Comparison of ENCODE assay signal across 16 cellular contexts in the genomic region with DNA sequence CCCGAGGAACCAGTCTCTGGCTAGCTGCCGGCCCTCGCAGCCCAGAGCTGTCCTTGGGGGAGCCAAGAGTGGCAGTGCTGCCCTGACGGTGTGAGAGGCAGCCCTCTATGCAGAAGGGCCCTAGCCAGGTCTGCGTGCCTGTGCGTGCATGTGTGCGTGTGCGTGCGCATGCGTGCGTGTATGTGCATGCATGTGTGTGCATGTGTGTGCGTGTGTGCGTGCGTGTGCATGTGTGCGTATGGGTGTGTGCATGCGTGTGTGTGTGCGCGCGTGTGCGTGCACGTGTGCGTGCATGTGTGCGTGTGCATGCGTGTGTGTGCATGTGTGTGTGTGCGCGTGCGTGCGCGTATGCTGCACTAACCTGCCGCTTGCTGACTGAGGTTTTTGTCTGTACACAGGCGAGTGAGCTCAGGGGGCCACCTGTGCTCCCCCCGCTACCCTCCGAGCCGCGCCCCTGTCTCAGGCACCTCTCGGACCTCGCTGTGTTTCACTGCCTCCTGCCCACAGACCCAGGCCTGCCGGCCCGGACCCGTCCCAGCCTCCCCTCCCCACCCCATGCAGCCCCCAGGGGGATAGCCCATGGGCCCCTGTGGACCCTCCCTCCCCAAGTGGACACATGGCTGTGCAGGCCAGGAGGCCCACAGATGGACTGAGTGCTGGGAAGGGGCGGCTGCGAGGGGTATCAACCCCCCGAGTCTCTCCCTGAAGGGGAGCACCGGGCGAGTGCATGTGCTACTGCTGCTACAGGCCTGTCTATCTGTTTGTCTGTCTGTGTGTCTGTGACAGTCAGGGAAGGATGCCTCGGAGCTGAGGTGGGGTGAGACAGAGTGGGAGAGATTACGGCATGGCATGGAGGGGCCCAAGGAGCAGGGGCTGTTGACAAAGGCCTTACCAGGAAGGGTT. TPM values are rescaled to one million over a fixed set of nuclear protein-coding genes. Genes with fewer than 3 reads are reported as not detected.
"Had no signal": no experiment of that assay in that cellular context is flagged by ENCODE, and none has a peak within 500 bp of the region (broad histone marks: within the 10 kb centered on the region; RNA-seq: fewer than 3 reads in every experiment).

No MANE protein-coding gene starts in this region.

- H3K9me3 ChIP-seq: ascending aorta, colonic mucosa, pancreas, upper lobe of right lung had no signal

- H3K4me1 ChIP-seq: colonic mucosa, pancreas, upper lobe of right lung had no signal

- H3K27ac ChIP-seq: colonic mucosa, neural progenitor cell, pancreas, upper lobe of right lung had no signal

- ATAC-seq: activated T-cell treated with anti-CD3 and anti-CD28 coated beads, Interleukin-2, amount 50 U/mL, for 72 hours; pancreas; upper lobe of right lung had no signal

- DNase-seq: activated CD4-positive, alpha-beta T cell treated with anti-CD3 and anti-CD28 coated beads, Interleukin-2, amount 50 U/mL, for 4 hours; activated CD4-positive, CD25-positive, alpha-beta regulatory T cell treated with anti-CD3 and anti-CD28 coated beads, Interleukin-2, amount 50 U/mL, for 72 hours; activated T-cell treated with anti-CD3 and anti-CD28 coated beads, Interleukin-2, amount 50 U/mL, for 72 hours; caudate nucleus; colonic mucosa; effector CD4-positive, alpha-beta T cell; foreskin melanocyte; retina; small intestine; substantia nigra; SW 1271; upper lobe of right lung had no signal

- H3K36me3 ChIP-seq: colonic mucosa, neural progenitor cell, pancreas, upper lobe of right lung had no signal

- H3K9ac ChIP-seq: neural progenitor cell had no signal

- H3K27me3 ChIP-seq: ascending aorta, colonic mucosa, neural progenitor cell, pancreas, upper lobe of right lung had no signal

- H3K4me3 ChIP-seq: ascending aorta, colonic mucosa, neural progenitor cell, pancreas, upper lobe of right lung had no signal

RNA-seq across cellular contexts. Expression of gene DES, which starts 47.7 kb away (rescaled TPM):
- total RNA-seq: endothelial cell of umbilical vein had no signal

RNA-seq across cellular contexts. Expression of gene ASIC4, which starts 48.4 kb away (rescaled TPM):
- total RNA-seq: ascending aorta, endothelial cell of umbilical vein had no signal
